In the genomic region with DNA sequence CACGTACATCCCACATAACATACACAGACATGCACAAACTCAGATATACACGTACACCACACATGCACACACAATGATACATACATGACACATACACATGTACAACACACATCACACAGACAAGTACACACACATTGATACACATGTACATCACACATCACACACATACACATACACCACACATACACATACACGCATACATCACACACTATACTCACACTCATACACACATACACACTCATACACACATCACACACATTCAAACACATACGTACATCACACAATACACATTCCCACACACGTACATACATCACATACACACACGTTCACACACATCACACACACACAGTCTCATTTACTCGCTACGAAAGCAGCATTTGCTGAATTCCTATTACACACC, we compare ENCODE assay signal across 24 cellular contexts.
"Had no signal": no experiment of that assay in that cellular context is flagged by ENCODE, and none has a peak within 500 bp of the region (broad histone marks: within the 10 kb centered on the region; RNA-seq: fewer than 3 reads in every experiment).

No MANE protein-coding gene starts in this region.

- H3K4me3 ChIP-seq: dorsolateral prefrontal cortex, gastroesophageal sphincter, heart left ventricle, lung, tibial nerve, vagina had no signal

- H3K27ac Mint-ChIP-seq: activated CD4-positive, alpha-beta T cell treated with anti-CD3 and anti-CD28 coated beads, Interleukin-2, amount 10 ng/mL, durations not matched to agents 24 days and 14 days; activated CD8-positive, alpha-beta T cell treated with anti-CD3 and anti-CD28 coated beads, Interleukin-2, amount 10 ng/mL, durations not matched to agents 7 days and 5 days; activated naive CD8-positive, alpha-beta T cell treated with anti-CD3 and anti-CD28 coated beads, Interleukin-2, amount 10 ng/mL, durations not matched to agents 7 days and 5 days; activated T-cell treated with anti-CD3 and anti-CD28 coated beads, Interleukin-2, amount 50 U/mL, for 24 hours; activated T-helper 2 cell treated with anti-CD3 and anti-CD28 coated beads, Interferon-gamma antibody, Interleukin-2, Interleukin-4, amounts not matched to agents 10 μg/mL and 5 μg/mL and 100 μg/mL, durations not matched to agents 14 hours and 24 hours and 36 hours; brain; mesothelial cell of epicardium; nephron had no signal

- H3K27me3 Mint-ChIP-seq: activated CD4-positive, alpha-beta T cell treated with anti-CD3 and anti-CD28 coated beads, Interleukin-2, amount 10 ng/mL, durations not matched to agents 24 days and 14 days; activated naive CD8-positive, alpha-beta T cell treated with anti-CD3 and anti-CD28 coated beads, Interleukin-2, amount 10 ng/mL, durations not matched to agents 7 days and 5 days; activated T-cell treated with anti-CD3 and anti-CD28 coated beads, Interleukin-2, amount 50 U/mL, for 24 hours had no signal

- FAIRE-seq: endometrium had no signal

- H3K27me3 ChIP-seq: dorsolateral prefrontal cortex, gastroesophageal sphincter, heart left ventricle, tibial nerve, vagina had no signal

- H3K4me3 Mint-ChIP-seq: activated CD4-positive, alpha-beta T cell treated with anti-CD3 and anti-CD28 coated beads, Interleukin-2, amount 10 ng/mL, durations not matched to agents 24 days and 14 days; activated CD8-positive, alpha-beta T cell treated with anti-CD3 and anti-CD28 coated beads, Interleukin-2, amount 10 ng/mL, durations not matched to agents 7 days and 5 days; activated naive CD8-positive, alpha-beta T cell treated with anti-CD3 and anti-CD28 coated beads, Interleukin-2, amount 10 ng/mL, durations not matched to agents 7 days and 5 days; activated T-cell treated with anti-CD3 and anti-CD28 coated beads, Interleukin-2, amount 50 U/mL, for 24 hours; brain; mesothelial cell of epicardium had no signal

- H3K27ac ChIP-seq: dorsolateral prefrontal cortex, gastroesophageal sphincter, heart left ventricle, tibial nerve, vagina had no signal

- DNase-seq: activated CD4-positive, alpha-beta T cell treated with anti-CD3 and anti-CD28 coated beads, Interleukin-2, amount 10 ng/mL, durations not matched to agents 24 days and 14 days; activated CD8-positive, alpha-beta T cell treated with anti-CD3 and anti-CD28 coated beads, Interleukin-2, amount 10 ng/mL, durations not matched to agents 7 days and 5 days; activated naive CD4-positive, alpha-beta T cell treated with Interleukin-2 at 50 U/mL for 16 hours; activated naive CD8-positive, alpha-beta T cell treated with anti-CD3 and anti-CD28 coated beads, Interleukin-2, amount 10 ng/mL, durations not matched to agents 7 days and 5 days; activated T-cell treated with anti-CD3 and anti-CD28 coated beads, Interleukin-2, amount 50 U/mL, for 24 hours; caudate nucleus; dorsolateral prefrontal cortex; heart left ventricle; left cardiac atrium; nucleus accumbens; stimulated activated CD4-positive, alpha-beta T cell treated with anti-CD3 and anti-CD28 coated beads, Interleukin-12 subunit alpha, Interleukin-12 subunit beta, amount 100 ng/mL, for 4 hours; stimulated activated CD4-positive, alpha-beta T cell treated with anti-CD3 and anti-CD28 coated beads, Interleukin-1b, Interleukin-23, amount 100 ng/mL, for 48 hours; stimulated activated naive CD4-positive, alpha-beta T cell treated with Interleukin-2 at 50 U/mL for 16 hours; substantia nigra; T1000 had no signal
